In the genomic region with DNA sequence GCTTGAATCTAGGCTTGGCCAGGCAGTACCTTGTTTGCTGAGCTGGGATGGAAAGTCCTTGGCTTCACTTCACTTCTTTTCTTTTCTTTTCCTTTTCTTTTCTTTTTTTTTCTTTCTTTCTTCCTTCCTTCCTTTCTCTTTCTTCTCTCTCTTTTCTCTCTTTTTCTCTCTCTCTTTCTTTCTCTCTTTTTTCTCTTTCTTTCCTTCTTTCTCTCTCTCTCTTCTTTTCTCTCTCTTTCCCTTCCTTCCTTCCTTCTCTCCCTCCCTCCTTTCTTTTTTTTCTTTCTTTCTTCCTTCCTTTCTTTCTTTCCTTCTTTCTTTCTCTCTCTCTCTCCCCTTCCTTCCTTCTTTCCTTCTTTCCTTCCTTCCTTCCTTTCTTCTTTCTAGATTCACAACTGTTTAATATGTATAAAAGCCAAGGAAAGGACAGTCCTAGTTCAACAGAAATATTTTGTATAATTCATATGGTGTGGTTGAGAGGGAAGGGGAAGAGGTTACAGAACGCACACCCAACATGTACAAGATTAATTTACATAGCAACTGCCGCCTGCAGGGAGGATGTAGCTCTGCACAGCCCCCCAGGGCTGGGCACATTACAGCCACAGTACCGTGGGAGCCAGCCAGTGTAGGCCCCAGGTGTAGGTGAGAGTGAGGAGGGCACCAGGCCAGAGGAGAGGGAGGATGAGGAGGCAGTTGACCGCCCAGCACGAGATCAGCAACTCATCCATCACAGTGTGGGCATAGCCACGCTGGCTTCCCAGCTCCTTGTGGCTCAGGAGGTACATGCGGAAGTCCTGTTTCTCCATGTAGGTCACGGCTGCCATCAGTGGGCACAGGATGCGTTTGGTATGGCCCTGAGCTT, we compare ENCODE assay signal across 18 cellular contexts. TPM values are rescaled to one million over a fixed set of nuclear protein-coding genes. Genes with fewer than 3 reads are reported as not detected.
"Had no signal": no experiment of that assay in that cellular context is flagged by ENCODE, and none has a peak within 500 bp of the region (broad histone marks: within the 10 kb centered on the region; RNA-seq: fewer than 3 reads in every experiment).

No MANE protein-coding gene starts in this region.

- H3K4me3 ChIP-seq: body of pancreas, hepatocyte, suprapubic skin had no signal

- H3K36me3 Mint-ChIP-seq: activated naive CD8-positive, alpha-beta T cell treated with anti-CD3 and anti-CD28 coated beads for 36 hours; T-cell; type B pancreatic cell had no signal

- DNase-seq: activated CD4-positive, alpha-beta memory T cell treated with anti-CD3 and anti-CD28 coated beads, Interleukin-2, amount 10 ng/mL, durations not matched to agents 7 days and 5 days; activated gamma-delta T cell; activated naive CD8-positive, alpha-beta T cell treated with anti-CD3 and anti-CD28 coated beads for 36 hours; activated T-cell treated with anti-CD3 and anti-CD28 coated beads, Interleukin-2, amount 50 U/mL, for 4 hours; amygdala; body of pancreas; caudate nucleus; nephron progenitor cell; T-cell; T1000 had no signal

- H3K79me2 ChIP-seq: hepatocyte had no signal

- H3K4me1 Mint-ChIP-seq: activated naive CD8-positive, alpha-beta T cell treated with anti-CD3 and anti-CD28 coated beads for 36 hours had no signal

- H3K36me3 ChIP-seq: suprapubic skin had no signal

- H3K4me3 Mint-ChIP-seq: activated CD4-positive, alpha-beta memory T cell treated with anti-CD3 and anti-CD28 coated beads, Interleukin-2, amount 10 ng/mL, durations not matched to agents 7 days and 5 days; activated naive CD8-positive, alpha-beta T cell treated with anti-CD3 and anti-CD28 coated beads for 36 hours; activated T-cell treated with anti-CD3 and anti-CD28 coated beads, Interleukin-2, amount 50 U/mL, for 4 hours; nephron progenitor cell; stimulated activated naive CD8-positive, alpha-beta T cell treated with anti-CD3 and anti-CD28 coated beads, Interleukin-15, Interleukin-2, amounts not matched to agents 100 ng/mL and 50 ng/mL, for 24 hours; T-cell; type B pancreatic cell had no signal

- H3K4me2 ChIP-seq: hepatocyte had no signal

- H3K27ac ChIP-seq: body of pancreas, hepatocyte, suprapubic skin had no signal

- H3K9me3 ChIP-seq: body of pancreas, suprapubic skin had no signal

- H3K4me1 ChIP-seq: body of pancreas had no signal

- H2AFZ ChIP-seq: hepatocyte had no signal

- FAIRE-seq: colon, keratinocyte had no signal

- H3K27ac Mint-ChIP-seq: activated CD4-positive, alpha-beta memory T cell treated with anti-CD3 and anti-CD28 coated beads, Interleukin-2, amount 10 ng/mL, durations not matched to agents 7 days and 5 days; activated naive CD8-positive, alpha-beta T cell treated with anti-CD3 and anti-CD28 coated beads for 36 hours; nephron progenitor cell; stimulated activated naive CD8-positive, alpha-beta T cell treated with anti-CD3 and anti-CD28 coated beads, Interleukin-15, Interleukin-2, amounts not matched to agents 100 ng/mL and 50 ng/mL, for 24 hours; T-cell; type B pancreatic cell had no signal

- ATAC-seq: activated T-cell treated with anti-CD3 and anti-CD28 coated beads, Interleukin-2, amount 50 U/mL, for 4 hours; body of pancreas; esophagus mucosa; sciatic nerve; T-cell had no signal

- H3K9me3 Mint-ChIP-seq: activated CD4-positive, alpha-beta memory T cell treated with anti-CD3 and anti-CD28 coated beads, Interleukin-2, amount 10 ng/mL, durations not matched to agents 7 days and 5 days; activated naive CD8-positive, alpha-beta T cell treated with anti-CD3 and anti-CD28 coated beads for 36 hours; activated T-cell treated with anti-CD3 and anti-CD28 coated beads, Interleukin-2, amount 50 U/mL, for 4 hours; nephron progenitor cell; stimulated activated naive CD8-positive, alpha-beta T cell treated with anti-CD3 and anti-CD28 coated beads, Interleukin-15, Interleukin-2, amounts not matched to agents 100 ng/mL and 50 ng/mL, for 24 hours; T-cell; type B pancreatic cell had no signal

- H3K27me3 ChIP-seq: body of pancreas, hepatocyte, suprapubic skin had no signal

RNA-seq across cellular contexts. Expression of a gene that starts 9.7 kb away (rescaled TPM):
- polyA plus RNA-seq: keratinocyte had no signal

RNA-seq across cellular contexts. Expression of a gene that starts 34.8 kb away (rescaled TPM):
- total RNA-seq: activated CD4-positive, alpha-beta memory T cell treated with anti-CD3 and anti-CD28 coated beads, Interleukin-2, amount 10 ng/mL, durations not matched to agents 7 days and 5 days; activated naive CD8-positive, alpha-beta T cell treated with anti-CD3 and anti-CD28 coated beads for 36 hours; activated T-cell treated with anti-CD3 and anti-CD28 coated beads, Interleukin-2, amount 50 U/mL, for 4 hours; body of pancreas; esophagus mucosa; suprapubic skin; T-cell had no signal
- polyA plus RNA-seq: keratinocyte had no signal
